ENCODE assay signal across 23 cellular contexts in the genomic region with DNA sequence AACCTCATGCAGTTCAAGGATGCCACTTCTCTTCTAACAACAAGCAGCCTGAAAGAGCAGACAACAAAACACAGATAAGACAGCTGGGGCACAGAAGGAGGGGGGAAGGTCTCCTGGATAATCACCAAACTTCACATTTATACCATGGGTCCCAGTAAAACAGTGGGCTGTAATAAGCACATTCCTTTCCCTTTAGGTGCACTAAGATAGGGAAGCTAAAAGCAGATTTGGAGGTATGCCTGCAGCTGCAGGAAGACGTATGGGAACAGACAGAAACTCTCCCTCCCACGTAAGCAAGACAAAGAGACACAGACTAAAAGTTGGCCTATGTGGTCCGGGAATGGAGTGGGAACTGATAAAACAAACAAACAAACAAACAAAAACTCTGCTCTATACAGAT.
DNase-seq lines count a peak whose midpoint lies in the region; ATAC-seq and TF ChIP-seq lines count a peak whose summit lies in the region.
"Had no signal": no experiment of that assay in that cellular context is flagged by ENCODE, and none has a peak within 500 bp of the region (broad histone marks: within the 10 kb centered on the region; RNA-seq: fewer than 3 reads in every experiment).

No MANE protein-coding gene starts in this region.

- TF ChIP-seq CTCF in KMS-11 (conservative IDR thresholded peaks at IDR 0.05; ENCODE audit: low read depth, low read length) (no peak), adrenal gland (IDR thresholded peaks at IDR 0.05) (no peak), nephron (IDR thresholded peaks at IDR 0.05; ENCODE audit: unreplicated experiment in 3 of 3) (no peak), dorsolateral prefrontal cortex (IDR thresholded peaks at IDR 0.05 in 54 of 56, conservative IDR thresholded peaks at IDR 0.05 in 2 of 56; ENCODE audit: low read depth in 1 of 56, partially characterized antibody in 56 of 56) (no peak), ascending aorta (IDR thresholded peaks at IDR 0.05) (no peak)

- no peak overlapping the region for H3K4me3 Mint-ChIP-seq in nephron
- H3K4me3 Mint-ChIP-seq: activated CD4-positive, alpha-beta memory T cell treated with anti-CD3 and anti-CD28 coated beads, Interleukin-2, amount 10 ng/mL, durations not matched to agents 7 days and 5 days; central memory CD8-positive, alpha-beta T cell had no signal

- intact Hi-C loops in adrenal gland (cut with DNase I), result no loop called here
- intact Hi-C loops in dorsolateral prefrontal cortex (cut with DNase I), result no loop called here
- intact Hi-C loops in ascending aorta (cut with DNase I), result no loop called here

- WGBS in adrenal gland, 4 donors, result 3 to 25% (median 7%) methylated on average over 3 of the region's 3 CpGs

- H3K4me1 Mint-ChIP-seq in nephron, result peaks cover 9% of the 10 kb centered on the region
- H3K4me1 Mint-ChIP-seq: activated CD4-positive, alpha-beta memory T cell treated with anti-CD3 and anti-CD28 coated beads, Interleukin-2, amount 10 ng/mL, durations not matched to agents 7 days and 5 days; central memory CD8-positive, alpha-beta T cell had no signal

- no peaks in the 10 kb centered on the region for H3K36me3 Mint-ChIP-seq in nephron (ENCODE audit: low read depth)

- H4K20me1 ChIP-seq in KMS-11 (ENCODE audit: insufficient read depth), result no peaks in the 10 kb centered on the region

- H3K27me3 Mint-ChIP-seq in nephron (ENCODE audit: low read depth), result no peaks in the 10 kb centered on the region
- H3K27me3 Mint-ChIP-seq: activated CD4-positive, alpha-beta memory T cell treated with anti-CD3 and anti-CD28 coated beads, Interleukin-2, amount 10 ng/mL, durations not matched to agents 7 days and 5 days; central memory CD8-positive, alpha-beta T cell had no signal

- ATAC-seq in GM18909 (IDR thresholded peaks at IDR 0.05; ENCODE audit: poor library complexity, unreplicated experiment) (peak; percentile 7), GM21423 (IDR thresholded peaks at IDR 0.05; ENCODE audit: unreplicated experiment) (no peak)
- ATAC-seq: heart right ventricle, left lung had no signal

- no peaks in the 10 kb centered on the region for H3K36me3 ChIP-seq in KMS-11 (ENCODE audit: insufficient read depth)
- H3K36me3 ChIP-seq in adrenal gland (replicated peaks in 1 of 2), result no peaks in the 10 kb centered on the region
- no peaks in the 10 kb centered on the region for H3K36me3 ChIP-seq in ascending aorta
- H3K36me3 ChIP-seq: heart right ventricle, left lung, neutrophil had no signal

- H3K27ac ChIP-seq in KMS-11, result peak overlapping the region; percentile 84
- H3K27ac ChIP-seq in adrenal gland, result peak overlapping the region in 3 of 5 donors; percentile 14 to 55 (median 33)
- no peak overlapping the region for H3K27ac ChIP-seq in dorsolateral prefrontal cortex
- H3K27ac ChIP-seq in ascending aorta, result no peak overlapping the region
- H3K27ac ChIP-seq: heart right ventricle, HL-60, left lung, neutrophil had no signal

- peak overlapping the region; percentile 30 to 82 (median 39) for H3K27ac Mint-ChIP-seq in nephron
- H3K27ac Mint-ChIP-seq: activated CD4-positive, alpha-beta memory T cell treated with anti-CD3 and anti-CD28 coated beads, Interleukin-2, amount 10 ng/mL, durations not matched to agents 7 days and 5 days had no signal

- H3K4me3 ChIP-seq in KMS-11 (IDR thresholded peaks at IDR 0.05; ENCODE audit: insufficient read depth, low read depth, low read length), result peak overlapping the region; percentile 50
- H3K4me3 ChIP-seq in adrenal gland, result peak overlapping the region in 1 of 4 donors; percentile 36
- H3K4me3 ChIP-seq in dorsolateral prefrontal cortex, result no peak overlapping the region
- H3K4me3 ChIP-seq in ascending aorta, result peak overlapping the region in 1 of 2 donors; percentile 33
- H3K4me3 ChIP-seq: heart right ventricle, left lung had no signal

- peak overlapping the region; percentile 88 for H3K4me2 ChIP-seq in KMS-11

- peak overlapping the region; percentile 60 for H3K9ac ChIP-seq in KMS-11

- no peaks in the 10 kb centered on the region for H3K27me3 ChIP-seq in KMS-11 (ENCODE audit: insufficient read depth, low read depth)
- H3K27me3 ChIP-seq in adrenal gland, result no peaks in the 10 kb centered on the region
- H3K27me3 ChIP-seq in dorsolateral prefrontal cortex, result no peaks in the 10 kb centered on the region
- H3K27me3 ChIP-seq in ascending aorta, result no peaks in the 10 kb centered on the region
- H3K27me3 ChIP-seq: heart right ventricle, left lung, neutrophil had no signal

- peaks cover 10% of the 10 kb centered on the region for H3K9me3 Mint-ChIP-seq in nephron

- no peaks in the 10 kb centered on the region for H3K79me2 ChIP-seq in KMS-11 (ENCODE audit: insufficient read depth, low read depth)

- H2AFZ ChIP-seq in KMS-11 (ENCODE audit: low read depth), result peak overlapping the region; percentile 79

- no peaks in the 10 kb centered on the region for H3K9me3 ChIP-seq in adrenal gland (replicated peaks in 1 of 3)
- no peaks in the 10 kb centered on the region for H3K9me3 ChIP-seq in ascending aorta
- H3K9me3 ChIP-seq: neutrophil had no signal

- DNase-seq in adrenal gland (peak in 2 of 7 donors; percentile 7 to 13), nucleus accumbens (lab: John Stamatoyannopoulos, UW) (no peak), dorsolateral prefrontal cortex (no peak), ascending aorta (ENCODE audit: low spot score in 2 of 2) (no peak)
- DNase-seq: ACHN; activated CD4-positive, alpha-beta memory T cell treated with anti-CD3 and anti-CD28 coated beads, Interleukin-2, amount 10 ng/mL, durations not matched to agents 7 days and 5 days; activated CD4-positive, CD25-positive, alpha-beta regulatory T cell; activated gamma-delta T cell treated with Interleukin-2 at 50 U/mL for 16 hours; activated T-cell treated with anti-CD3 and anti-CD28 coated beads for 4 hours; C1 segment of cervical spinal cord; heart right ventricle; left lung; NCI-H1417 treated with DMSO at 0.1 percent for 48 hours; NCI-H2171; NCI-H526 treated with DMSO at 0.1 percent for 48 hours; T1000 had no signal

- peaks cover 21% of the 10 kb centered on the region for H3K4me1 ChIP-seq in KMS-11 (ENCODE audit: low read depth, poor library complexity, severe bottlenecking)
- peaks cover 0 to 18% of the 10 kb centered on the region in 2 donors for H3K4me1 ChIP-seq in adrenal gland (replicated peaks in 1 of 2)
- H3K4me1 ChIP-seq in ascending aorta, result no peaks in the 10 kb centered on the region
- H3K4me1 ChIP-seq: heart right ventricle, left lung had no signal

- no peak for TF ChIP-seq POLR2A in adrenal gland (IDR thresholded peaks at IDR 0.05)

Comparison
In these comparisons a context has a peak if more than half of its experiments do, and no peak if none do; other contexts are left out.
1. H3K27ac ChIP-seq: peak in KMS-11 (single experiment) and adrenal gland (3 of 5); none in dorsolateral prefrontal cortex (0 of 59) and ascending aorta (0 of 2).